12 cellular contexts compared by ENCODE assay signal in the genomic region with DNA sequence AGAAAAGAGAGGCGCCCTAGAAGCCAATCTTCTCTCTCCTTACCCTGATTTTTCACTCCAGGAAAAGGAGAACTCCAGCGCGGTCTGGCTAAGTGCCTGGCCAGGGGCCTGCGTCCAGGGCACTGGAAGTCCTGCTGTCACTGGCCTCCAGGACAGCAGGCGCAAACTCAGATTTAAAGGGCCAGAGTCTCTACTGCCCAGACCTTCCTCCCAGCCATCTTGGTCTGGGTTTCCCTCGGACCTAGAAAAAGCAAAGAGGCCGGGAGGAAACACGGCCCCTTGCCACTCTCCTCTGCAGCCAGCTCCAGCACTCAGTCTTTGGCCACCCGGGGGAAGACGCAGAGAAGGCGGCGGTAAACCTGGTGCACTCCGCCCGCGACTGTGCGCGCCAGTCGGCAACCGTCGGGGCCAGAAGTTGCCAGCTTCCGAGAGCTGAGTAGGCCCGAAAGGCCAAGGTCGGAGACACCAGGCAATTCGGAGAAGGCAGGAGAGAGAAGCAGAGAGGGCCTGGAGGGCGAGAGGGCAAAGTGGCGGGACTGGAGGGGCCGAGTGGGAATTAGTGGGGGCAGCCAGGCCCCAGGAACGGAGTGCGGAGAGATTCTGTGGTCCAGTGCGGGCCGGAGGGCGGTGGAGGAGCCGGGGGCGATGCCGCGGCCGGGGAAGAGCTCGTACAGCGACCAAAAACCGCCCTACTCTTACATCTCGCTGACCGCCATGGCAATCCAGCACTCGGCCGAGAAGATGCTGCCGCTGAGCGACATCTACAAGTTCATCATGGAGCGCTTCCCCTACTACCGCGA. TPM values are rescaled to one million over a fixed set of nuclear protein-coding genes. Genes with fewer than 3 reads are reported as not detected.
A peak's percentile ranks its signal among the peaks of the same experiment; 100 is the strongest.
DNase-seq lines count a peak whose midpoint lies in the region; ATAC-seq and TF ChIP-seq lines count a peak whose summit lies in the region.
"Had no signal": no experiment of that assay in that cellular context is flagged by ENCODE, and none has a peak within 500 bp of the region (broad histone marks: within the 10 kb centered on the region; RNA-seq: fewer than 3 reads in every experiment).

A gene (plus strand): TSS at position 646 of the 800 bp plus-strand sequence. CDS start 0 bp downstream, at position 646.

- H3K4me1 ChIP-seq in iPS-15b (ENCODE audit: control insufficient read depth, insufficient read depth, low read length) (peaks cover 25% of the 10 kb centered on the region), spleen (peaks cover 11 to 86% (median 60%) of the 10 kb centered on the region in 6 donors), OCI-LY7 (ENCODE audit: insufficient read depth, low read length, poor library complexity, severe bottlenecking) (no peaks in the 10 kb centered on the region)

- BruUV-seq in OCI-LY7 (replicated peaks; lab: Mats Ljungman, UMichigan), result no TSS peak

- CTCF ChIA-PET in activated CD4-positive, alpha-beta T cell treated with anti-CD3 and anti-CD28 coated beads for 36 hours (lab: Charles Lee), result no interaction called here
- CTCF ChIA-PET in OCI-LY7 (lab: Charles Lee; ENCODE audit: unreplicated experiment), result no interaction called here

- H3K36me3 ChIP-seq in WERI-Rb-1 (no peaks in the 10 kb centered on the region), iPS-15b (ENCODE audit: control insufficient read depth, insufficient read depth, low read length) (no peaks in the 10 kb centered on the region), spleen (no peaks in the 10 kb centered on the region), OCI-LY7 (ENCODE audit: insufficient read depth, low read length) (no peaks in the 10 kb centered on the region)

- TF ChIP-seq CTCF in WERI-Rb-1 (IDR thresholded peaks at IDR 0.05; ENCODE audit: low read depth, low read length), result no peak
- no peak for TF ChIP-seq CTCF in spleen (IDR thresholded peaks at IDR 0.05 in 8 of 11, conservative IDR thresholded peaks at IDR 0.05 in 3 of 11)
- no peak for TF ChIP-seq CTCF in OCI-LY7 (conservative IDR thresholded peaks at IDR 0.05; ENCODE audit: low read length)

- no peaks in the 10 kb centered on the region for H3K79me2 ChIP-seq in OCI-LY7 (ENCODE audit: insufficient read depth, low read depth, low read length)

- no peak for ATAC-seq in activated CD4-positive, alpha-beta T cell treated with anti-CD3 and anti-CD28 coated beads for 36 hours

- H2AFZ ChIP-seq in OCI-LY7 (ENCODE audit: low read length), result no peak within 1 kb of the TSS

- H3K9ac ChIP-seq in iPS-15b (ENCODE audit: low read depth, low read length), result no peak within 1 kb of the TSS
- H3K9ac ChIP-seq: KMS-11 had no signal

- no peak within 1 kb of the TSS for H3K27ac Mint-ChIP-seq in activated CD4-positive, alpha-beta T cell treated with anti-CD3 and anti-CD28 coated beads for 36 hours

- TF ChIP-seq POLR2A in spleen (IDR thresholded peaks at IDR 0.05), result no peak

- H4K20me1 ChIP-seq in OCI-LY7 (ENCODE audit: insufficient read depth, low read length), result no peaks in the 10 kb centered on the region

- H3K27me3 ChIP-seq in WERI-Rb-1 (ENCODE audit: insufficient read depth, low read depth, severe bottlenecking), result peaks cover 85% of the 10 kb centered on the region
- peaks cover 95% of the 10 kb centered on the region for H3K27me3 ChIP-seq in iPS-15b (ENCODE audit: control insufficient read depth, insufficient read depth, low read length)
- peaks cover 11 to 100% (median 100%) of the 10 kb centered on the region in 7 donors for H3K27me3 ChIP-seq in spleen (replicated peaks in 1 of 7)

- DNase-seq in activated CD4-positive, alpha-beta T cell treated with anti-CD3 and anti-CD28 coated beads for 36 hours, result peak; percentile 7
- DNase-seq in activated CD4-positive, alpha-beta T cell treated with anti-CD3 and anti-CD28 coated beads for 48 hours, result no peak
- DNase-seq in WERI-Rb-1, result no peak
- DNase-seq in spleen, result no peak
- DNase-seq in COLO668 (lab: John Stamatoyannopoulos, UW; ENCODE audit: unreplicated experiment), result no peak
- no peak for DNase-seq in OCI-LY7 (ENCODE audit: low spot score)
- DNase-seq in RKO (ENCODE audit: low spot score), result no peak

- H3K9me3 Mint-ChIP-seq in activated CD4-positive, alpha-beta T cell treated with anti-CD3 and anti-CD28 coated beads for 36 hours (ENCODE audit: low read depth), result no peaks in the 10 kb centered on the region

- intact Hi-C loops in activated CD4-positive, alpha-beta T cell treated with anti-CD3 and anti-CD28 coated beads for 36 hours (cut with DNase I, micrococcal nuclease), result loop anchor here in 1 of 2 experiments (10.0 kb wide), 1 partner anchor 574 kb away; no protein-coding TSS in a partner anchor
- intact Hi-C loops in spleen (cut with DNase I; ENCODE audit: low total_unique reads), result no loop called here
- intact Hi-C loops in OCI-LY7 (cut with micrococcal nuclease; ENCODE audit: unreplicated experiment), result no loop called here

- POLR2A ChIA-PET in activated CD4-positive, alpha-beta T cell treated with anti-CD3 and anti-CD28 coated beads for 36 hours (lab: Charles Lee), result no interaction called here
- POLR2A ChIA-PET in OCI-LY7 (lab: Charles Lee), result no interaction called here

- H3K9me3 ChIP-seq in WERI-Rb-1 (ENCODE audit: severe bottlenecking), result no peaks in the 10 kb centered on the region
- H3K9me3 ChIP-seq in iPS-15b (ENCODE audit: control insufficient read depth, insufficient read depth, low read length), result no peaks in the 10 kb centered on the region
- peaks cover 0 to 4% (median 0%) of the 10 kb centered on the region in 8 donors for H3K9me3 ChIP-seq in spleen
- no peaks in the 10 kb centered on the region for H3K9me3 ChIP-seq in OCI-LY7 (ENCODE audit: low read length)

- no peak within 1 kb of the TSS for H3K4me2 ChIP-seq in OCI-LY7 (ENCODE audit: low read length)
- H3K4me2 ChIP-seq: KMS-11 had no signal

- peaks cover 2% of the 10 kb centered on the region for H3K36me3 Mint-ChIP-seq in activated CD4-positive, alpha-beta T cell treated with anti-CD3 and anti-CD28 coated beads for 36 hours (ENCODE audit: low read depth)

- H3K4me1 Mint-ChIP-seq in activated CD4-positive, alpha-beta T cell treated with anti-CD3 and anti-CD28 coated beads for 36 hours, result peaks cover 34% of the 10 kb centered on the region

- WGBS in spleen, 5 donors, result 6 to 16% (median 12%) methylated on average over 34 to 49 of the region's 49 CpGs

- H3K4me3 ChIP-seq in WERI-Rb-1 (ENCODE audit: low read depth, low read length) (peak within 1 kb of the TSS; percentile 33), iPS-15b (ENCODE audit: low read depth, low read length) (peak within 1 kb of the TSS; percentile 64), spleen (peak within 1 kb of the TSS in 7 of 8 donors; percentile 4 to 58 (median 22)), OCI-LY7 (ENCODE audit: low read depth, low read length, poor library complexity, severe bottlenecking) (no peak within 1 kb of the TSS)

- peak within 1 kb of the TSS; percentile 3 for H3K4me3 Mint-ChIP-seq in activated CD4-positive, alpha-beta T cell treated with anti-CD3 and anti-CD28 coated beads for 36 hours

- peaks cover 72% of the 10 kb centered on the region for H3K27me3 Mint-ChIP-seq in activated CD4-positive, alpha-beta T cell treated with anti-CD3 and anti-CD28 coated beads for 36 hours

- no peaks in the 10 kb centered on the region for H3K9me2 ChIP-seq in OCI-LY7 (ENCODE audit: insufficient read depth, low read length)

- no peak within 1 kb of the TSS for H3K27ac ChIP-seq in WERI-Rb-1
- H3K27ac ChIP-seq in spleen, result no peak within 1 kb of the TSS
- no peak within 1 kb of the TSS for H3K27ac ChIP-seq in OCI-LY7 (ENCODE audit: low read depth, low read length, poor library complexity, severe bottlenecking)
- H3K27ac ChIP-seq: KMS-11 had no signal

RNA-seq across cellular contexts. Expression of the gene that starts here (rescaled TPM):
- not detected for total RNA-seq in activated CD4-positive, alpha-beta T cell treated with anti-CD3 and anti-CD28 coated beads for 36 hours
- total RNA-seq in spleen, result not detected
- polyA plus RNA-seq in spleen, result not detected
- not detected in 2 replicates for total RNA-seq in OCI-LY7 (2014; rRNA removed; shearing (Covaris generic))
- total RNA-seq in OCI-LY7 (2022), result not detected in 2 replicates
- total RNA-seq: dermis microvascular lymphatic vessel endothelial cell, liver had no signal
- polyA plus RNA-seq: BJ, liver had no signal

Comparison
In these comparisons a context has a peak if more than half of its experiments do, and no peak if none do; other contexts are left out.
1. Peak in DNase-seq in activated CD4-positive, alpha-beta T cell treated with anti-CD3 and anti-CD28 coated beads for 36 hours; RNA of the gene not detected or under 1 TPM.